30 cellular contexts compared by ENCODE assay signal in genomic region chr11:71221851-71222250, GRCh38. TPM values are rescaled to one million over a fixed set of nuclear protein-coding genes. Genes with fewer than 3 reads are reported as not detected.
"Had no signal": no experiment of that assay in that cellular context is flagged by ENCODE, and none has a peak within 500 bp of the region (broad histone marks: within the 10 kb centered on the region; RNA-seq: fewer than 3 reads in every experiment).

No MANE protein-coding gene starts in this region.

- H3K27me3 ChIP-seq: ascending aorta, brain microvascular endothelial cell, neutrophil, stomach, thyroid gland had no signal

- DNase-seq: activated CD4-positive, alpha-beta memory T cell treated with anti-CD3 and anti-CD28 coated beads for 36 hours; activated CD4-positive, alpha-beta T cell treated with anti-CD3 and anti-CD28 coated beads for 48 hours; activated CD8-positive, alpha-beta memory T cell treated with anti-CD3 and anti-CD28 coated beads, Interleukin-2, amount 50 U/mL, for 4 hours; activated naive CD4-positive, alpha-beta T cell treated with anti-CD3 and anti-CD28 coated beads, Interleukin-2, amount 10 ng/mL, durations not matched to agents 7 days and 5 days; activated naive CD8-positive, alpha-beta T cell treated with anti-CD3 and anti-CD28 coated beads, Interleukin-2, amount 10 ng/mL, durations not matched to agents 7 days and 5 days; activated T-cell treated with anti-CD3 and anti-CD28 coated beads, Interleukin-2, amount 50 U/mL, for 1 hour; brain microvascular endothelial cell; caudate nucleus; esophagus squamous epithelium; foreskin melanocyte; kidney glomerular epithelial cell; retina; stimulated activated CD4-positive, alpha-beta T cell treated with anti-CD3 and anti-CD28 coated beads, Interleukin-15, amount 100 ng/mL, for 24 hours; stimulated activated CD4-positive, alpha-beta T cell treated with anti-CD3 and anti-CD28 coated beads, Interleukin-2, amount 100 ng/mL, for 24 hours; stimulated activated naive B cell treated with anti-CD40 and anti-IgM and Interleukin-4, amounts not matched to agents 10 μg/mL and 1 μg/mL and 100 μg/mL, for 72 hours; stomach; SW 1271; T-helper 9 cell; thyroid gland had no signal

- H3K36me3 ChIP-seq: ascending aorta, brain microvascular endothelial cell, esophagus squamous epithelium, heart right ventricle, left ventricle myocardium inferior, neutrophil, prostate gland, thyroid gland had no signal

- H3K4me3 ChIP-seq: ascending aorta, esophagus squamous epithelium, heart right ventricle, left ventricle myocardium inferior, prostate gland, smooth muscle cell, stomach, thyroid gland had no signal

- H3K27ac ChIP-seq: ascending aorta, brain microvascular endothelial cell, epithelial cell of prostate, esophagus squamous epithelium, heart right ventricle, left ventricle myocardium inferior, neutrophil, prostate gland, thyroid gland, VCaP had no signal

- H3K9me3 ChIP-seq: neutrophil, prostate gland, thyroid gland had no signal

- H3K4me1 ChIP-seq: ascending aorta, esophagus squamous epithelium, heart right ventricle, left ventricle myocardium inferior, prostate gland had no signal

- ATAC-seq: activated CD4-positive, CD25-positive, alpha-beta regulatory T cell treated with anti-CD3 and anti-CD28 coated beads, Interleukin-2, amount 50 U/mL, for 24 hours; stimulated activated naive B cell treated with anti-CD40 and anti-IgM and Interleukin-4, amounts not matched to agents 10 μg/mL and 1 μg/mL and 100 μg/mL, for 72 hours had no signal

RNA-seq across cellular contexts. Expression of gene SHANK2, which starts 30.5 kb away (rescaled TPM):
- total RNA-seq: activated CD4-positive, alpha-beta memory T cell treated with anti-CD3 and anti-CD28 coated beads for 36 hours; activated CD8-positive, alpha-beta memory T cell treated with anti-CD3 and anti-CD28 coated beads for 36 hours; activated naive CD8-positive, alpha-beta T cell treated with anti-CD3 and anti-CD28 coated beads, Interleukin-2, amount 10 ng/mL, durations not matched to agents 7 days and 5 days; activated T-helper 1 cell treated with anti-CD3 and anti-CD28 coated beads, Interleukin-12 subunit alpha, Interleukin-12 subunit beta, Interleukin-2, Interleukin-4 antibody, amounts not matched to agents 30 ng/mL and 10 ng/mL and 1 ng/mL, durations not matched to agents 14 hours and 24 hours and 36 hours had no signal
